Comparison of ENCODE assay signal across 1 cellular context in the genomic region with DNA sequence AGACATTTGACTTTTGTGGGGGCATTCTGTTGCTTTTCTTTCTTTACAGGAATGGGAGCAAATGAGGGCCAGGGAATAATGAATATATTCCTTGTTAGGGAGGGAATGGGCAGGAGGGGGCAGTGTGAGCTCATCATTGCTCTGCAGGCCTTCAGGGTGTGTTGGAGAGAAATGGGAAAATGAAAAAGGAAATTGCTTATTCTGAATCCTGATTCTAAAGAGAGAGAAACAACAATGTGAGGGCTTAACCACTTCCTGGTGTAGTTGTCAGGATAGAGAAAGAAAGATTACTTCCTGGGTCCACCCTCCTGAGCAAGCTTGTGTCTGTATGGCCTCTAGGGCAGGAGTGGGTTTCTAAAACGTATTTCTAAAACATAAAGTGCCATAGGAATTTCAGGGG.
TF ChIP-seq lines count a peak whose summit lies in the region.

No MANE protein-coding gene starts in this region.

TF ChIP-seq in K562, 482 proteins besides CTCF, POLR2A, EP300 and RAD21 (continued from another document and continues in another):
- TF ChIP-seq, protein P1, sequence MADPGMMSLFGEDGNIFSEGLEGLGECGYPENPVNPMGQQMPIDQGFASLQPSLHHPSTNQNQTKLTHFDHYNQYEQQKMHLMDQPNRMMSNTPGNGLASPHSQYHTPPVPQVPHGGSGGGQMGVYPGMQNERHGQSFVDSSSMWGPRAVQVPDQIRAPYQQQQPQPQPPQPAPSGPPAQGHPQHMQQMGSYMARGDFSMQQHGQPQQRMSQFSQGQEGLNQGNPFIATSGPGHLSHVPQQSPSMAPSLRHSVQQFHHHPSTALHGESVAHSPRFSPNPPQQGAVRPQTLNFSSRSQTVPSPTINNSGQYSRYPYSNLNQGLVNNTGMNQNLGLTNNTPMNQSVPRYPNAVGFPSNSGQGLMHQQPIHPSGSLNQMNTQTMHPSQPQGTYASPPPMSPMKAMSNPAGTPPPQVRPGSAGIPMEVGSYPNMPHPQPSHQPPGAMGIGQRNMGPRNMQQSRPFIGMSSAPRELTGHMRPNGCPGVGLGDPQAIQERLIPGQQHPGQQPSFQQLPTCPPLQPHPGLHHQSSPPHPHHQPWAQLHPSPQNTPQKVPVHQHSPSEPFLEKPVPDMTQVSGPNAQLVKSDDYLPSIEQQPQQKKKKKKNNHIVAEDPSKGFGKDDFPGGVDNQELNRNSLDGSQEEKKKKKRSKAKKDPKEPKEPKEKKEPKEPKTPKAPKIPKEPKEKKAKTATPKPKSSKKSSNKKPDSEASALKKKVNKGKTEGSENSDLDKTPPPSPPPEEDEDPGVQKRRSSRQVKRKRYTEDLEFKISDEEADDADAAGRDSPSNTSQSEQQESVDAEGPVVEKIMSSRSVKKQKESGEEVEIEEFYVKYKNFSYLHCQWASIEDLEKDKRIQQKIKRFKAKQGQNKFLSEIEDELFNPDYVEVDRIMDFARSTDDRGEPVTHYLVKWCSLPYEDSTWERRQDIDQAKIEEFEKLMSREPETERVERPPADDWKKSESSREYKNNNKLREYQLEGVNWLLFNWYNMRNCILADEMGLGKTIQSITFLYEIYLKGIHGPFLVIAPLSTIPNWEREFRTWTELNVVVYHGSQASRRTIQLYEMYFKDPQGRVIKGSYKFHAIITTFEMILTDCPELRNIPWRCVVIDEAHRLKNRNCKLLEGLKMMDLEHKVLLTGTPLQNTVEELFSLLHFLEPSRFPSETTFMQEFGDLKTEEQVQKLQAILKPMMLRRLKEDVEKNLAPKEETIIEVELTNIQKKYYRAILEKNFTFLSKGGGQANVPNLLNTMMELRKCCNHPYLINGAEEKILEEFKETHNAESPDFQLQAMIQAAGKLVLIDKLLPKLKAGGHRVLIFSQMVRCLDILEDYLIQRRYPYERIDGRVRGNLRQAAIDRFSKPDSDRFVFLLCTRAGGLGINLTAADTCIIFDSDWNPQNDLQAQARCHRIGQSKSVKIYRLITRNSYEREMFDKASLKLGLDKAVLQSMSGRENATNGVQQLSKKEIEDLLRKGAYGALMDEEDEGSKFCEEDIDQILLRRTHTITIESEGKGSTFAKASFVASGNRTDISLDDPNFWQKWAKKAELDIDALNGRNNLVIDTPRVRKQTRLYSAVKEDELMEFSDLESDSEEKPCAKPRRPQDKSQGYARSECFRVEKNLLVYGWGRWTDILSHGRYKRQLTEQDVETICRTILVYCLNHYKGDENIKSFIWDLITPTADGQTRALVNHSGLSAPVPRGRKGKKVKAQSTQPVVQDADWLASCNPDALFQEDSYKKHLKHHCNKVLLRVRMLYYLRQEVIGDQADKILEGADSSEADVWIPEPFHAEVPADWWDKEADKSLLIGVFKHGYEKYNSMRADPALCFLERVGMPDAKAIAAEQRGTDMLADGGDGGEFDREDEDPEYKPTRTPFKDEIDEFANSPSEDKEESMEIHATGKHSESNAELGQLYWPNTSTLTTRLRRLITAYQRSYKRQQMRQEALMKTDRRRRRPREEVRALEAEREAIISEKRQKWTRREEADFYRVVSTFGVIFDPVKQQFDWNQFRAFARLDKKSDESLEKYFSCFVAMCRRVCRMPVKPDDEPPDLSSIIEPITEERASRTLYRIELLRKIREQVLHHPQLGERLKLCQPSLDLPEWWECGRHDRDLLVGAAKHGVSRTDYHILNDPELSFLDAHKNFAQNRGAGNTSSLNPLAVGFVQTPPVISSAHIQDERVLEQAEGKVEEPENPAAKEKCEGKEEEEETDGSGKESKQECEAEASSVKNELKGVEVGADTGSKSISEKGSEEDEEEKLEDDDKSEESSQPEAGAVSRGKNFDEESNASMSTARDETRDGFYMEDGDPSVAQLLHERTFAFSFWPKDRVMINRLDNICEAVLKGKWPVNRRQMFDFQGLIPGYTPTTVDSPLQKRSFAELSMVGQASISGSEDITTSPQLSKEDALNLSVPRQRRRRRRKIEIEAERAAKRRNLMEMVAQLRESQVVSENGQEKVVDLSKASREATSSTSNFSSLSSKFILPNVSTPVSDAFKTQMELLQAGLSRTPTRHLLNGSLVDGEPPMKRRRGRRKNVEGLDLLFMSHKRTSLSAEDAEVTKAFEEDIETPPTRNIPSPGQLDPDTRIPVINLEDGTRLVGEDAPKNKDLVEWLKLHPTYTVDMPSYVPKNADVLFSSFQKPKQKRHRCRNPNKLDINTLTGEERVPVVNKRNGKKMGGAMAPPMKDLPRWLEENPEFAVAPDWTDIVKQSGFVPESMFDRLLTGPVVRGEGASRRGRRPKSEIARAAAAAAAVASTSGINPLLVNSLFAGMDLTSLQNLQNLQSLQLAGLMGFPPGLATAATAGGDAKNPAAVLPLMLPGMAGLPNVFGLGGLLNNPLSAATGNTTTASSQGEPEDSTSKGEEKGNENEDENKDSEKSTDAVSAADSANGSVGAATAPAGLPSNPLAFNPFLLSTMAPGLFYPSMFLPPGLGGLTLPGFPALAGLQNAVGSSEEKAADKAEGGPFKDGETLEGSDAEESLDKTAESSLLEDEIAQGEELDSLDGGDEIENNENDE (IDR thresholded peaks at IDR 0.05; ENCODE audit: low read depth, low read length), result no peak
- no peak for TF ChIP-seq HMG20A (CRISPR knock-in tag; conservative IDR thresholded peaks at IDR 0.05)
- no peak for TF ChIP-seq RBM25 (IDR thresholded peaks at IDR 0.05; ENCODE audit: low read depth, low read length, severe bottlenecking)
- no peak for TF ChIP-seq SIRT6 (IDR thresholded peaks at IDR 0.05; ENCODE audit: low read depth, low read length)
- TF ChIP-seq ZBTB1 (CRISPR knock-in tag; IDR thresholded peaks at IDR 0.05; ENCODE audit: borderline replicate concordance, low read depth), result no peak
- no peak for TF ChIP-seq RAD51 (IDR thresholded peaks at IDR 0.05; ENCODE audit: borderline replicate concordance, low read depth)
- no peak for TF ChIP-seq ZNF24 (IDR thresholded peaks at IDR 0.05)
- peak; percentile 91 for TF ChIP-seq ARID2 (IDR thresholded peaks at IDR 0.05)
- TF ChIP-seq TCF3 (CRISPR knock-in tag; IDR thresholded peaks at IDR 0.05), result peak; percentile 24; the same call in 1 of the 2 replicates
- no peak for TF ChIP-seq RHOXF2B (CRISPR knock-in tag; conservative IDR thresholded peaks at IDR 0.05)
- TF ChIP-seq ZNF175 (CRISPR knock-in tag; IDR thresholded peaks at IDR 0.05; ENCODE audit: low read depth), result 0 out of 2 replicates have a peak, but pooled peaks have one; percentile 38
- no peak for TF ChIP-seq KLF10 (CRISPR knock-in tag; IDR thresholded peaks at IDR 0.05)
- TF ChIP-seq ZNF830 (CRISPR knock-in tag; IDR thresholded peaks at IDR 0.05), result no peak
- TF ChIP-seq, protein P2, sequence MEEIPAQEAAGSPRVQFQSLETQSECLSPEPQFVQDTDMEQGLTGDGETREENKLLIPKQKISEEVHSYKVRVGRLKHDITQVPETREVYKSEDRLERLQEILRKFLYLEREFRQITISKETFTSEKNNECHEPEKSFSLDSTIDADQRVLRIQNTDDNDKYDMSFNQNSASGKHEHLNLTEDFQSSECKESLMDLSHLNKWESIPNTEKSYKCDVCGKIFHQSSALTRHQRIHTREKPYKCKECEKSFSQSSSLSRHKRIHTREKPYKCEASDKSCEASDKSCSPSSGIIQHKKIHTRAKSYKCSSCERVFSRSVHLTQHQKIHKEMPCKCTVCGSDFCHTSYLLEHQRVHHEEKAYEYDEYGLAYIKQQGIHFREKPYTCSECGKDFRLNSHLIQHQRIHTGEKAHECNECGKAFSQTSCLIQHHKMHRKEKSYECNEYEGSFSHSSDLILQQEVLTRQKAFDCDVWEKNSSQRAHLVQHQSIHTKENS (CRISPR knock-in tag; IDR thresholded peaks at IDR 0.05), result no peak
- TF ChIP-seq, protein P3, sequence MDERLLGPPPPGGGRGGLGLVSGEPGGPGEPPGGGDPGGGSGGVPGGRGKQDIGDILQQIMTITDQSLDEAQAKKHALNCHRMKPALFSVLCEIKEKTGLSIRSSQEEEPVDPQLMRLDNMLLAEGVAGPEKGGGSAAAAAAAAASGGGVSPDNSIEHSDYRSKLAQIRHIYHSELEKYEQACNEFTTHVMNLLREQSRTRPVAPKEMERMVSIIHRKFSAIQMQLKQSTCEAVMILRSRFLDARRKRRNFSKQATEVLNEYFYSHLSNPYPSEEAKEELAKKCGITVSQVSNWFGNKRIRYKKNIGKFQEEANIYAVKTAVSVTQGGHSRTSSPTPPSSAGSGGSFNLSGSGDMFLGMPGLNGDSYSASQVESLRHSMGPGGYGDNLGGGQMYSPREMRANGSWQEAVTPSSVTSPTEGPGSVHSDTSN (CRISPR knock-in tag; IDR thresholded peaks at IDR 0.05; ENCODE audit: low read depth), result no peak
- TF ChIP-seq, protein P3 (tag; conservative IDR thresholded peaks at IDR 0.05; ENCODE audit: low read depth), result peak; percentile 51; the same call in 1 of the 2 replicates
- TF ChIP-seq, protein P4, sequence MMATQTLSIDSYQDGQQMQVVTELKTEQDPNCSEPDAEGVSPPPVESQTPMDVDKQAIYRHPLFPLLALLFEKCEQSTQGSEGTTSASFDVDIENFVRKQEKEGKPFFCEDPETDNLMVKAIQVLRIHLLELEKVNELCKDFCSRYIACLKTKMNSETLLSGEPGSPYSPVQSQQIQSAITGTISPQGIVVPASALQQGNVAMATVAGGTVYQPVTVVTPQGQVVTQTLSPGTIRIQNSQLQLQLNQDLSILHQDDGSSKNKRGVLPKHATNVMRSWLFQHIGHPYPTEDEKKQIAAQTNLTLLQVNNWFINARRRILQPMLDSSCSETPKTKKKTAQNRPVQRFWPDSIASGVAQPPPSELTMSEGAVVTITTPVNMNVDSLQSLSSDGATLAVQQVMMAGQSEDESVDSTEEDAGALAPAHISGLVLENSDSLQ (IDR thresholded peaks at IDR 0.05), result peak; percentile 43
- no peak for TF ChIP-seq ZNF699 (CRISPR knock-in tag; IDR thresholded peaks at IDR 0.05; ENCODE audit: insufficient replicate concordance)
- 0 out of 2 replicates have a peak, but pooled peaks have one; percentile 20 for TF ChIP-seq ETV5 (CRISPR knock-in tag; IDR thresholded peaks at IDR 0.05; ENCODE audit: low read depth)
- TF ChIP-seq, protein P5, sequence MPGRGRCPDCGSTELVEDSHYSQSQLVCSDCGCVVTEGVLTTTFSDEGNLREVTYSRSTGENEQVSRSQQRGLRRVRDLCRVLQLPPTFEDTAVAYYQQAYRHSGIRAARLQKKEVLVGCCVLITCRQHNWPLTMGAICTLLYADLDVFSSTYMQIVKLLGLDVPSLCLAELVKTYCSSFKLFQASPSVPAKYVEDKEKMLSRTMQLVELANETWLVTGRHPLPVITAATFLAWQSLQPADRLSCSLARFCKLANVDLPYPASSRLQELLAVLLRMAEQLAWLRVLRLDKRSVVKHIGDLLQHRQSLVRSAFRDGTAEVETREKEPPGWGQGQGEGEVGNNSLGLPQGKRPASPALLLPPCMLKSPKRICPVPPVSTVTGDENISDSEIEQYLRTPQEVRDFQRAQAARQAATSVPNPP (IDR thresholded peaks at IDR 0.05; ENCODE audit: borderline replicate concordance, insufficient read depth, insufficient read length), result no peak
- TF ChIP-seq NBN (IDR thresholded peaks at IDR 0.05; ENCODE audit: low read depth), result no peak
- TF ChIP-seq, protein P6, sequence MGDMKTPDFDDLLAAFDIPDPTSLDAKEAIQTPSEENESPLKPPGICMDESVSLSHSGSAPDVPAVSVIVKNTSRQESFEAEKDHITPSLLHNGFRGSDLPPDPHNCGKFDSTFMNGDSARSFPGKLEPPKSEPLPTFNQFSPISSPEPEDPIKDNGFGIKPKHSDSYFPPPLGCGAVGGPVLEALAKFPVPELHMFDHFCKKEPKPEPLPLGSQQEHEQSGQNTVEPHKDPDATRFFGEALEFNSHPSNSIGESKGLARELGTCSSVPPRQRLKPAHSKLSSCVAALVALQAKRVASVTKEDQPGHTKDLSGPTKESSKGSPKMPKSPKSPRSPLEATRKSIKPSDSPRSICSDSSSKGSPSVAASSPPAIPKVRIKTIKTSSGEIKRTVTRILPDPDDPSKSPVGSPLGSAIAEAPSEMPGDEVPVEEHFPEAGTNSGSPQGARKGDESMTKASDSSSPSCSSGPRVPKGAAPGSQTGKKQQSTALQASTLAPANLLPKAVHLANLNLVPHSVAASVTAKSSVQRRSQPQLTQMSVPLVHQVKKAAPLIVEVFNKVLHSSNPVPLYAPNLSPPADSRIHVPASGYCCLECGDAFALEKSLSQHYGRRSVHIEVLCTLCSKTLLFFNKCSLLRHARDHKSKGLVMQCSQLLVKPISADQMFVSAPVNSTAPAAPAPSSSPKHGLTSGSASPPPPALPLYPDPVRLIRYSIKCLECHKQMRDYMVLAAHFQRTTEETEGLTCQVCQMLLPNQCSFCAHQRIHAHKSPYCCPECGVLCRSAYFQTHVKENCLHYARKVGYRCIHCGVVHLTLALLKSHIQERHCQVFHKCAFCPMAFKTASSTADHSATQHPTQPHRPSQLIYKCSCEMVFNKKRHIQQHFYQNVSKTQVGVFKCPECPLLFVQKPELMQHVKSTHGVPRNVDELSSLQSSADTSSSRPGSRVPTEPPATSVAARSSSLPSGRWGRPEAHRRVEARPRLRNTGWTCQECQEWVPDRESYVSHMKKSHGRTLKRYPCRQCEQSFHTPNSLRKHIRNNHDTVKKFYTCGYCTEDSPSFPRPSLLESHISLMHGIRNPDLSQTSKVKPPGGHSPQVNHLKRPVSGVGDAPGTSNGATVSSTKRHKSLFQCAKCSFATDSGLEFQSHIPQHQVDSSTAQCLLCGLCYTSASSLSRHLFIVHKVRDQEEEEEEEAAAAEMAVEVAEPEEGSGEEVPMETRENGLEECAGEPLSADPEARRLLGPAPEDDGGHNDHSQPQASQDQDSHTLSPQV (IDR thresholded peaks at IDR 0.05), result 0 out of 2 replicates have a peak, but pooled peaks have one; percentile 24
- no peak for TF ChIP-seq MCM7 (IDR thresholded peaks at IDR 0.05)
- TF ChIP-seq MAFG (tag; conservative IDR thresholded peaks at IDR 0.05), result no peak
- TF ChIP-seq GTF2F1 (IDR thresholded peaks at IDR 0.05; ENCODE audit: low read depth, low read length), result no peak
- no peak for TF ChIP-seq ZNF143 (CRISPR knock-in tag; IDR thresholded peaks at IDR 0.05)
